In the genomic region with DNA sequence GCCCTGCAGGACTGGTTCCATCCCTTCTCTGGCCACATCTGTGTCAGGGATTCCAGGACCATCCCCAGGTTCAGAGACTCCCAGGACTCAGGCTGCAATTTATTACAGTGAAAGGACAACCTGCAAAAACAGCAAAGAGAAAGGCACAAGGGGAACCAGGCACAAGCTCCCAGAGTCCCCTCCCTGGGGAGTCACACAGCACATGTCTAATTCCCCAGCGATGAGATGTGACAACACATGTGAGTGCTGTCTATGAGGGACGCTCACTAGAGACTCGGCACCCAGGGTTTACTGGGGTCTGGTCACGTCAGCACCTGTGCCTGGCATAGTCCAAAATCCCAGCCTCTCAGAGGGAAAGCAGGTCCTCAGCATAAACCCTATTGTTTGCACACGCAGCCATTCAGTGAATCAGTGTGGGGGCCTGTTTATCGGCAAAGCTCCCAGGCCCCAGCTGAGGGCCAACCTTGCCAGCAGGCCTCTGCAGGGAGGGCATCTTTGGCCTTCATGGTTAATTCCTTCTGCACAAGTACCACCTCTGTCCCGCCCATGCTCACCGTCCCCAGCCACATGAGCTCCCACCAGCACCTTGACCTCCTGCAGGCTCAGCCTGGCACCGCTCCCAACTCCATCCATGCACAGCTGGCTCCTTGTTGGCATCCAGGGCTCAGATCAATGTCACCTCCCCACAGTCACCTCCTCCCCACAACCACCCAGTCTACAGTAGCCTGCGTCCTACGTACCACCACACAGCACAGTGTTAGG, we compare ENCODE assay signal across 10 cellular contexts.
A peak's percentile ranks its signal among the peaks of the same experiment; 100 is the strongest.
DNase-seq lines count a peak whose midpoint lies in the region; ATAC-seq, FAIRE-seq and TF ChIP-seq lines count a peak whose summit lies in the region.
"Had no signal": no experiment of that assay in that cellular context is flagged by ENCODE, and none has a peak within 500 bp of the region (broad histone marks: within the 10 kb centered on the region; RNA-seq: fewer than 3 reads in every experiment).

No MANE protein-coding gene starts in this region.

- intact Hi-C loops in CD8-positive, alpha-beta T cell (cut with DNase I, micrococcal nuclease): no loop called here

- no peaks in the 10 kb centered on the region for H3K27me3 ChIP-seq in CD8-positive, alpha-beta T cell (ENCODE audit: insufficient read depth, low read length)
- H3K27me3 ChIP-seq in small intestine (ENCODE audit: control insufficient read depth in 2 of 2, insufficient read depth in 2 of 2, low read length in 2 of 2): no peaks in the 10 kb centered on the region

- H3K9me3 Mint-ChIP-seq in CD8-positive, alpha-beta T cell: peaks cover 11% of the 10 kb centered on the region
- peaks cover 4 to 6% of the 10 kb centered on the region in 2 donors for H3K9me3 Mint-ChIP-seq in activated naive CD4-positive, alpha-beta T cell treated with anti-CD3 and anti-CD28 coated beads, Interleukin-2, amount 50 U/mL, for 72 hours
- peaks cover 12% of the 10 kb centered on the region for H3K9me3 Mint-ChIP-seq in WTC11

- peak overlapping the region; percentile 12 for H3K27ac ChIP-seq in CD8-positive, alpha-beta T cell (ENCODE audit: low read depth, low read length)
- no peak overlapping the region for H3K27ac ChIP-seq in small intestine (ENCODE audit: low read depth in 1 of 2, low read length in 1 of 2)
- H3K27ac ChIP-seq: hepatocyte had no signal

- POLR2A ChIA-PET in CD8-positive, alpha-beta T cell (lab: Charles Lee): interaction anchor here (0.6 kb wide), 1 partner anchor 19 kb away, joined by 4 read pairs; no protein-coding TSS in a partner anchor
- POLR2A ChIA-PET in WTC11 (lab: Charles Lee): no interaction called here

- H3K9me3 ChIP-seq in CD8-positive, alpha-beta T cell (ENCODE audit: low read length): no peaks in the 10 kb centered on the region
- no peaks in the 10 kb centered on the region for H3K9me3 ChIP-seq in small intestine (ENCODE audit: control insufficient read depth, low read depth)

- FAIRE-seq in small intestine (lab: Jason Lieb, UNC): no peak

- no peaks in the 10 kb centered on the region for H3K36me3 ChIP-seq in CD8-positive, alpha-beta T cell (ENCODE audit: insufficient read depth, low read length)
- no peaks in the 10 kb centered on the region for H3K36me3 ChIP-seq in small intestine (ENCODE audit: control insufficient read depth in 2 of 2, insufficient read depth in 2 of 2, low read length in 2 of 2)

- no peak overlapping the region for H3K4me3 ChIP-seq in CD8-positive, alpha-beta T cell (ENCODE audit: low read depth, low read length)
- no peak overlapping the region for H3K4me3 ChIP-seq in small intestine (ENCODE audit: low read depth in 1 of 2, low read length in 2 of 2)
- H3K4me3 ChIP-seq: hepatocyte had no signal

- peak overlapping the region; percentile 83 for H3K27ac Mint-ChIP-seq in CD8-positive, alpha-beta T cell
- peak overlapping the region; percentile 17 to 49 for H3K27ac Mint-ChIP-seq in activated naive CD4-positive, alpha-beta T cell treated with anti-CD3 and anti-CD28 coated beads, Interleukin-2, amount 50 U/mL, for 72 hours
- H3K27ac Mint-ChIP-seq in WTC11: no peak overlapping the region

- no peaks in the 10 kb centered on the region for H3K36me3 Mint-ChIP-seq in CD8-positive, alpha-beta T cell
- peaks cover 6 to 7% of the 10 kb centered on the region in 2 donors for H3K36me3 Mint-ChIP-seq in activated naive CD4-positive, alpha-beta T cell treated with anti-CD3 and anti-CD28 coated beads, Interleukin-2, amount 50 U/mL, for 72 hours
- H3K36me3 Mint-ChIP-seq in WTC11: no peaks in the 10 kb centered on the region

- CTCF ChIA-PET in CD8-positive, alpha-beta T cell (lab: Charles Lee): no interaction called here
- CTCF ChIA-PET in WTC11 (lab: Charles Lee): no interaction called here

- peaks cover 16% of the 10 kb centered on the region for H3K4me1 Mint-ChIP-seq in CD8-positive, alpha-beta T cell (ENCODE audit: low read depth)
- peaks cover 19% of the 10 kb centered on the region for H3K4me1 Mint-ChIP-seq in WTC11

- WGBS in small intestine, 3 donors: 73 to 81% (median 81%) methylated on average over 11 of the region's 11 CpGs

- no peak overlapping the region for H3K4me3 Mint-ChIP-seq in CD8-positive, alpha-beta T cell
- H3K4me3 Mint-ChIP-seq in WTC11: no peak overlapping the region

- peaks cover 13% of the 10 kb centered on the region for H3K4me1 ChIP-seq in CD8-positive, alpha-beta T cell (ENCODE audit: insufficient read depth, low read length)
- no peaks in the 10 kb centered on the region for H3K4me1 ChIP-seq in small intestine (ENCODE audit: control insufficient read depth in 2 of 2, insufficient read depth in 1 of 2, low read depth in 1 of 2, low read length in 1 of 2)

- TF ChIP-seq CTCF in CD8-positive, alpha-beta T cell (IDR thresholded peaks at IDR 0.05): no peak
- no peak for TF ChIP-seq CTCF in WTC11 (IDR thresholded peaks at IDR 0.05)

- DNase-seq in CD8-positive, alpha-beta T cell: peak in 1 of 7 experiments; percentile 46
- no peak for DNase-seq in activated naive CD4-positive, alpha-beta T cell treated with anti-CD3 and anti-CD28 coated beads, Interleukin-2, amount 50 U/mL, for 72 hours (ENCODE audit: low spot score in 2 of 2)
- DNase-seq in small intestine: no peak
- DNase-seq in WTC11 (ENCODE audit: low spot score): no peak
- DNase-seq in NCI-H2081 (lab: John Stamatoyannopoulos, UW): no peak
- DNase-seq: cortex of kidney had no signal

- ATAC-seq in CD8-positive, alpha-beta T cell: no peak
- ATAC-seq in GM19438 (IDR thresholded peaks at IDR 0.05; ENCODE audit: low read depth, unreplicated experiment) (peak; percentile 26), HG03108 (IDR thresholded peaks at IDR 0.05; ENCODE audit: unreplicated experiment) (peak; percentile 23), WTC11 (no peak; the same call in 1 of the 2 replicates), GM21381 (IDR thresholded peaks at IDR 0.05; ENCODE audit: unreplicated experiment) (no peak)
- no peak for ATAC-seq in activated naive CD4-positive, alpha-beta T cell treated with anti-CD3 and anti-CD28 coated beads, Interleukin-2, amount 50 U/mL, for 72 hours

- no peaks in the 10 kb centered on the region for H3K27me3 Mint-ChIP-seq in CD8-positive, alpha-beta T cell (ENCODE audit: low read depth)
- H3K27me3 Mint-ChIP-seq in WTC11 (ENCODE audit: low read depth): no peaks in the 10 kb centered on the region; the same call in 1 of the 2 replicates

TF ChIP-seq in WTC11, 78 proteins besides CTCF, POLR2A, EP300 and RAD21:
- no peak for TF ChIP-seq ZMAT4 (CRISPR knock-in tag; IDR thresholded peaks at IDR 0.05)
- no peak for TF ChIP-seq CBFB (CRISPR knock-in tag; IDR thresholded peaks at IDR 0.05; ENCODE audit: low read depth)

Comparison
In these comparisons a context has a peak if more than half of its experiments do, and no peak if none do; other contexts are left out.
1. ATAC-seq: peak in GM19438 (single experiment) and HG03108 (single experiment); none in CD8-positive, alpha-beta T cell (single experiment), activated naive CD4-positive, alpha-beta T cell treated with anti-CD3 and anti-CD28 coated beads, Interleukin-2, amount 50 U/mL, for 72 hours (0 of 2), WTC11 (single experiment) and GM21381 (single experiment).